ENCODE assay signal across 9 cellular contexts in genomic region chr18:31610841-31611240, GRCh38.
A peak's percentile ranks its signal among the peaks of the same experiment; 100 is the strongest.
DNase-seq lines count a peak whose midpoint lies in the region; ATAC-seq and TF ChIP-seq lines count a peak whose summit lies in the region.
"Had no signal": no experiment of that assay in that cellular context is flagged by ENCODE, and none has a peak within 500 bp of the region (broad histone marks: within the 10 kb centered on the region; RNA-seq: fewer than 3 reads in every experiment).

No MANE protein-coding gene starts in this region.

- H3K4me3 ChIP-seq in fibroblast of mammary gland (ENCODE audit: control insufficient read depth, low read depth, low read length) (no peak overlapping the region), retinal pigment epithelial cell (ENCODE audit: low read length) (no peak overlapping the region)
- H3K4me3 ChIP-seq: lung had no signal

- TF ChIP-seq CTCF in fibroblast of mammary gland (conservative IDR thresholded peaks at IDR 0.05; ENCODE audit: control insufficient read depth, insufficient read depth, low read depth, low read length) (peak; percentile 10), retinal pigment epithelial cell (conservative IDR thresholded peaks at IDR 0.05; ENCODE audit: low read depth, low read length) (peak; percentile 33)

- peak; percentile 63 for DNase-seq in DMS 273 (lab: John Stamatoyannopoulos, UW; ENCODE audit: unreplicated experiment)
- no peak for DNase-seq in DMS 273 treated with DMSO at 0.1 percent for 48 hours (lab: John Stamatoyannopoulos, UW)
- peak; percentile 71 to 90 for DNase-seq in NCI-H524 (lab: John Stamatoyannopoulos, UW)
- peak; percentile 18 for DNase-seq in fibroblast of mammary gland (ENCODE audit: low read depth)
- no peak for DNase-seq in retinal pigment epithelial cell (ENCODE audit: low read depth)
- no peak for DNase-seq in NCI-H446 treated with DMSO at 0.1 percent for 48 hours (lab: John Stamatoyannopoulos, UW)

- no peak for ATAC-seq in HG02610 (IDR thresholded peaks at IDR 0.05; ENCODE audit: unreplicated experiment)
- ATAC-seq in GM19324 (IDR thresholded peaks at IDR 0.05; ENCODE audit: low FRiP score, unreplicated experiment), result no peak

Comparison
In these comparisons a context has a peak if more than half of its experiments do, and no peak if none do; other contexts are left out.
1. DNase-seq: peak in DMS 273 (single experiment), NCI-H524 (2 of 2) and fibroblast of mammary gland (single experiment); none in DMS 273 treated with DMSO at 0.1 percent for 48 hours (single experiment), retinal pigment epithelial cell (single experiment) and NCI-H446 treated with DMSO at 0.1 percent for 48 hours (single experiment).